Comparison of ENCODE assay signal across 8 cellular contexts in the genomic region with DNA sequence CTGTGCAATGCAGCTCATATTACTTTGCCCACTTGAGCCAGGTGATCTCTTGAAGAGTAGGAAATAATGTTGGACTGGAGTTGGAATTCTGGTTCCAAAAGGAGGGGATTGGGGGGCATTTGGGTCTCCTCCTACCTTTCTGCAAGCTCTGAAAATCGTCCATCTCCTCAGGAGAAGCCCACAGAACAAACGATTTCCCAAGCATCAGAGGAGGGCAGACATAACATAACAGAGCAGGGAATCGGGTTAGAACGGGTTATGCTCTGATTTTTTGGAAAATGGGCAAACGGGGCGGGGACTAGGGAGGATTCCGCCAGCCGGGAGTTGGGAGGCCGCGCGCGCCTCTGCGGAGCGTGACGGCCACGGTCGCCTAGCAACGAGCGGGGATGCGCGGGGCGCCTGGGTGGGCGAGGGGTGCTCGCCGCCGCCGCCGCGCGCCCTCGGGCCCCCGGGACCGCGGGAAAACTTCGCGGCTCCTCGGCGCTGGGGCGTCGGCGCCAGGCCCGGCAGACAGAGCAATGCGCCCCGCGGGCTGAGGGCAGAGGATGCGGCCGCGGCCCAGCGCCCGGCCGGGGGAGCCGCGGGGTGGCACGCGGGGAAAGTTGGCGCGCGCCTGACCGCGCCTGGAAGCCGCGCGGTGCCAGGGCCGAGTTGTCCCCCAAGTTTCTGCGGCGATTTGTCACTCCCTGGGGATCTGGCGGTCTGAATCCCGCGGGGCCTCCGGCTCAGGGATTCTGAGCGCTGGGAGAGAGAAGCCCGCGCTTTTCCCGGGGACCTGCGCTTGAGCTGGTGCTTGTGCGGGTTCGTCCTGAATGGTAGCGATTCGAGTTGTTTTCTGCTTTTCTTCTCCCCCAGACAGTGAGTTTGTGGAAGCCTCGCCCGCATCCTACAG. TPM values are rescaled to one million over a fixed set of nuclear protein-coding genes. Genes with fewer than 3 reads are reported as not detected.
DNase-seq lines count a peak whose midpoint lies in the region; ATAC-seq lines count a peak whose summit lies in the region.

No MANE protein-coding gene starts in this region.

- ATAC-seq in left cardiac atrium = peak; percentile 66 to 70

- peaks cover 13% of the 10 kb centered on the region for H3K4me1 Mint-ChIP-seq in activated naive CD8-positive, alpha-beta T cell (ENCODE audit: low read depth)

- H3K4me3 Mint-ChIP-seq in activated naive CD8-positive, alpha-beta T cell = peak overlapping the region; percentile 77

- no peaks in the 10 kb centered on the region for H3K9me3 Mint-ChIP-seq in activated naive CD8-positive, alpha-beta T cell (ENCODE audit: low read depth)

- DNase-seq in KBM-7 = peak; percentile 23
- DNase-seq in left cardiac atrium = peak; percentile 74
- DNase-seq in posterior cingulate gyrus = peak; percentile 40 to 95 (median 72)
- no peak for DNase-seq in HUDEP-2 (lab: John Stamatoyannopoulos, UW; ENCODE audit: unreplicated experiment in 76 of 76)
- DNase-seq in activated CD8-positive, alpha-beta memory T cell treated with anti-CD3 and anti-CD28 coated beads for 24 hours = no peak
- DNase-seq in epidermal melanocyte (ENCODE audit: insufficient read length, low spot score) = no peak

- intact Hi-C loops in left cardiac atrium (cut with DNase I) = loop anchor here in 1 of 2 donors (10.0 kb wide), 1 partner anchor 106 kb away; no protein-coding TSS in a partner anchor
- intact Hi-C loops in posterior cingulate gyrus (cut with DNase I) = no loop called here

- H3K27me3 Mint-ChIP-seq in activated naive CD8-positive, alpha-beta T cell = peaks cover 28% of the 10 kb centered on the region

- in situ Hi-C loops in KBM-7 (cut with MboI; ENCODE audit: low pct_unique_long_range_greater_than_20kb, low sequenced_read_pairs) = no loop called here

- H3K4me3 ChIP-seq in GM08714 (ENCODE audit: low read length) = peak overlapping the region; percentile 39; the same call in 1 of the 2 replicates

- no peaks in the 10 kb centered on the region for H3K36me3 Mint-ChIP-seq in activated naive CD8-positive, alpha-beta T cell

- H3K27ac Mint-ChIP-seq in activated naive CD8-positive, alpha-beta T cell = no peak overlapping the region

RNA-seq across cellular contexts. Expression of a gene that starts 27.8 kb away (rescaled TPM):
- total RNA-seq in left cardiac atrium = 100 to 1,000 TPM in 1 of 2 donors, 10 to 100 TPM in 1; 60.6 to 106 TPM

Comparison
In these comparisons a context has a peak if more than half of its experiments do, and no peak if none do; other contexts are left out.
1. DNase-seq: peak in KBM-7 (single experiment), left cardiac atrium (single experiment) and posterior cingulate gyrus (10 of 10); none in HUDEP-2 (0 of 76), activated CD8-positive, alpha-beta memory T cell treated with anti-CD3 and anti-CD28 coated beads for 24 hours (single experiment) and epidermal melanocyte (single experiment).